ENCODE assay signal across 2 cellular contexts in genomic region chr19:1239420-1239795, GRCh38.
TF ChIP-seq lines count a peak whose summit lies in the region.

No MANE protein-coding gene starts in this region.

TF ChIP-seq in HCT116, 20 proteins besides CTCF, POLR2A, EP300 and RAD21 (continued from another document):
- no peak for TF ChIP-seq ATF3 (IDR thresholded peaks at IDR 0.05)
- TF ChIP-seq FOSL1 (IDR thresholded peaks at IDR 0.05; ENCODE audit: low read depth) = no peak
- no peak for TF ChIP-seq ZFX (IDR thresholded peaks at IDR 0.05)
- TF ChIP-seq EGR1 (IDR thresholded peaks at IDR 0.05; ENCODE audit: low read depth) = no peak
- TF ChIP-seq POLR2AphosphoS5 (IDR thresholded peaks at IDR 0.05; ENCODE audit: low read depth, low read length) = no peak
- TF ChIP-seq EZH2 (IDR thresholded peaks at IDR 0.05) = no peak
- TF ChIP-seq SP1 (IDR thresholded peaks at IDR 0.05; ENCODE audit: low read depth) = no peak
- TF ChIP-seq, protein P1, sequence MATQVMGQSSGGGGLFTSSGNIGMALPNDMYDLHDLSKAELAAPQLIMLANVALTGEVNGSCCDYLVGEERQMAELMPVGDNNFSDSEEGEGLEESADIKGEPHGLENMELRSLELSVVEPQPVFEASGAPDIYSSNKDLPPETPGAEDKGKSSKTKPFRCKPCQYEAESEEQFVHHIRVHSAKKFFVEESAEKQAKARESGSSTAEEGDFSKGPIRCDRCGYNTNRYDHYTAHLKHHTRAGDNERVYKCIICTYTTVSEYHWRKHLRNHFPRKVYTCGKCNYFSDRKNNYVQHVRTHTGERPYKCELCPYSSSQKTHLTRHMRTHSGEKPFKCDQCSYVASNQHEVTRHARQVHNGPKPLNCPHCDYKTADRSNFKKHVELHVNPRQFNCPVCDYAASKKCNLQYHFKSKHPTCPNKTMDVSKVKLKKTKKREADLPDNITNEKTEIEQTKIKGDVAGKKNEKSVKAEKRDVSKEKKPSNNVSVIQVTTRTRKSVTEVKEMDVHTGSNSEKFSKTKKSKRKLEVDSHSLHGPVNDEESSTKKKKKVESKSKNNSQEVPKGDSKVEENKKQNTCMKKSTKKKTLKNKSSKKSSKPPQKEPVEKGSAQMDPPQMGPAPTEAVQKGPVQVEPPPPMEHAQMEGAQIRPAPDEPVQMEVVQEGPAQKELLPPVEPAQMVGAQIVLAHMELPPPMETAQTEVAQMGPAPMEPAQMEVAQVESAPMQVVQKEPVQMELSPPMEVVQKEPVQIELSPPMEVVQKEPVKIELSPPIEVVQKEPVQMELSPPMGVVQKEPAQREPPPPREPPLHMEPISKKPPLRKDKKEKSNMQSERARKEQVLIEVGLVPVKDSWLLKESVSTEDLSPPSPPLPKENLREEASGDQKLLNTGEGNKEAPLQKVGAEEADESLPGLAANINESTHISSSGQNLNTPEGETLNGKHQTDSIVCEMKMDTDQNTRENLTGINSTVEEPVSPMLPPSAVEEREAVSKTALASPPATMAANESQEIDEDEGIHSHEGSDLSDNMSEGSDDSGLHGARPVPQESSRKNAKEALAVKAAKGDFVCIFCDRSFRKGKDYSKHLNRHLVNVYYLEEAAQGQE (IDR thresholded peaks at IDR 0.05; ENCODE audit: low read depth) = no peak
- TF ChIP-seq SRF (IDR thresholded peaks at IDR 0.05; ENCODE audit: low read depth) = no peak
TF ChIP-seq in HCT116: peak in this region for 0.

TF ChIP-seq in WTC11, 78 proteins besides CTCF, POLR2A, EP300 and RAD21 (continued from another document):
- TF ChIP-seq IRF2 (CRISPR knock-in tag; IDR thresholded peaks at IDR 0.05; ENCODE audit: borderline replicate concordance, low read depth) (no peak), USF2 (CRISPR knock-in tag; IDR thresholded peaks at IDR 0.05) (no peak), NFATC4 (CRISPR knock-in tag; IDR thresholded peaks at IDR 0.05) (no peak), ZNF416 (CRISPR knock-in tag; IDR thresholded peaks at IDR 0.05) (no peak), ATF1 (CRISPR knock-in tag; IDR thresholded peaks at IDR 0.05) (no peak), CREM (CRISPR knock-in tag; IDR thresholded peaks at IDR 0.05) (no peak), ZNF219 (CRISPR knock-in tag; IDR thresholded peaks at IDR 0.05; ENCODE audit: borderline replicate concordance) (no peak), EMX1 (CRISPR knock-in tag; IDR thresholded peaks at IDR 0.05) (no peak)
